ENCODE assay signal across 1 cellular context in the genomic region with DNA sequence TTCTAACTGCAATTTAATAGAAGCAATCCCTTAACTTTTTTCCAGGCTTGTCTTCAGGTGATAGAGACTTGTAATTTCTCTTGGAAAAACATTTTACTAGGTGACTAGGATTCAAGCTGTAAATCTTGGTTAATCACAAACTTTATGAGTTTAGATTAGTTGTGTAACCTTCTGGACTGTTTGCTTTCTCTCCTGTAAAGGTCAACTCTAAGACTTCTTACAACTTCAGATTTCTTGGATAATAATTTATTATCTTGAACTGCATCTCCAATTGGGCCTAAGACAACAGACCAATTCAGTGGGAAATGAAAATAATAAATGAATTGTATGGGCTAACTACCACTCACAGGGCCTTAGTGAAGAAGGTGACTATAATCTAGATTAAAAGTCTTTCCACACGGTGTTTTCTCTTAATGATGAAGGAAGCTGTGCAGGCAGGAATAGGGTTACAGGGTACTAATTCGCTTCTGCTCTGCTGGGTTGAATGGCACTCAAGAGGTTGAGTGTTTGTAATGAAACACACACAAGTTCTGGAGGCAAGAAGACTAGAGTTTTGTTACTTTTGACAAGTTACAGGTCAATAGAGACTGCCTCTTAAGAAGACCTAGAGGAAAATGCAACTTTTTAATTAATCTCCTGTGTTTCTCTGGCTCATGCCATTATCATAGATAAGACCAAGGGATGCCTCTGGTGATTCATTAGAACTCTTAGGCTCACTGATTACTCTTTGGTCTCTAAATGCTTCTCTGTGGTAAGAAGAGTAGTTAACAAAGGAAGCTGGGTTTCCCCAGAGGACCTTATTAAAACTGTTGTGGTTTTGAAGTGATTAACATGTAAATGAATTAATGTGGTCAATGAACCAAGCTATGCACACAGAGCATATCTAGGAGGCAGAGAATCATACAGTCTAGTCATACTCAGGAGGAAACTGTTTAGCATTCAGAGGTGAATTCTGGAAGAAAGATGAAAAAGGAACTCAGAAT.
A peak's percentile ranks its signal among the peaks of the same experiment; 100 is the strongest.
TF ChIP-seq lines count a peak whose summit lies in the region.

No MANE protein-coding gene starts in this region.

TF ChIP-seq in HEK293, 187 proteins besides CTCF, POLR2A, EP300 and RAD21 (continued from another document):
- TF ChIP-seq ZNF16 (tag by site-specific recombination; IDR thresholded peaks at IDR 0.05; ENCODE audit: low read depth) (no peak), ZNF76 (tag by site-specific recombination; IDR thresholded peaks at IDR 0.05; ENCODE audit: borderline replicate concordance, low read depth) (no peak), OVOL3 (tag by site-specific recombination; IDR thresholded peaks at IDR 0.05) (no peak), MYNN (tag by site-specific recombination; IDR thresholded peaks at IDR 0.05; ENCODE audit: borderline replicate concordance) (peak; percentile 50; the same call in 1 of the 2 replicates)
- TF ChIP-seq, protein P1, sequence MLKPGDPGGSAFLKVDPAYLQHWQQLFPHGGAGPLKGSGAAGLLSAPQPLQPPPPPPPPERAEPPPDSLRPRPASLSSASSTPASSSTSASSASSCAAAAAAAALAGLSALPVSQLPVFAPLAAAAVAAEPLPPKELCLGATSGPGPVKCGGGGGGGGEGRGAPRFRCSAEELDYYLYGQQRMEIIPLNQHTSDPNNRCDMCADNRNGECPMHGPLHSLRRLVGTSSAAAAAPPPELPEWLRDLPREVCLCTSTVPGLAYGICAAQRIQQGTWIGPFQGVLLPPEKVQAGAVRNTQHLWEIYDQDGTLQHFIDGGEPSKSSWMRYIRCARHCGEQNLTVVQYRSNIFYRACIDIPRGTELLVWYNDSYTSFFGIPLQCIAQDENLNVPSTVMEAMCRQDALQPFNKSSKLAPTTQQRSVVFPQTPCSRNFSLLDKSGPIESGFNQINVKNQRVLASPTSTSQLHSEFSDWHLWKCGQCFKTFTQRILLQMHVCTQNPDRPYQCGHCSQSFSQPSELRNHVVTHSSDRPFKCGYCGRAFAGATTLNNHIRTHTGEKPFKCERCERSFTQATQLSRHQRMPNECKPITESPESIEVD (tag by site-specific recombination; IDR thresholded peaks at IDR 0.05): peak; percentile 19
